In genomic region chr14:61090432-61091216, GRCh38 we compare ENCODE assay signal across 11 cellular contexts.
DNase-seq lines count a peak whose midpoint lies in the region; ATAC-seq and TF ChIP-seq lines count a peak whose summit lies in the region.
"Had no signal": no experiment of that assay in that cellular context is flagged by ENCODE, and none has a peak within 500 bp of the region (broad histone marks: within the 10 kb centered on the region; RNA-seq: fewer than 3 reads in every experiment).

No MANE protein-coding gene starts in this region.

- TF ChIP-seq CTCF in HEK293 (tag by site-specific recombination; IDR thresholded peaks at IDR 0.05) (no peak), PC-3 (conservative IDR thresholded peaks at IDR 0.05; ENCODE audit: low read depth, low read length) (no peak)

- H3K36me3 ChIP-seq in HEK293 (ENCODE audit: control insufficient read depth in 2 of 2, insufficient read depth in 1 of 2, low read length in 2 of 2) (no peaks in the 10 kb centered on the region), PC-3 (ENCODE audit: low read depth, low read length) (no peaks in the 10 kb centered on the region)

- H3F3A ChIP-seq in PC-3 (ENCODE audit: low read length, unreplicated experiment) = no peaks in the 10 kb centered on the region

- intact Hi-C loops in PC-3 (cut with micrococcal nuclease) = no loop called here

- H3K4me3 Mint-ChIP-seq in activated T-cell treated with anti-CD3 and anti-CD28 coated beads, Interleukin-2, amount 50 U/mL, for 72 hours = no peak overlapping the region
- no peak overlapping the region for H3K4me3 Mint-ChIP-seq in T-helper 17 cell
- H3K4me3 Mint-ChIP-seq in stimulated activated effector memory CD8-positive, alpha-beta T cell treated with anti-CD3 and anti-CD28 coated beads, Interleukin-12 subunit alpha, Interleukin-12 subunit beta, amount 100 ng/mL, for 72 hours = no peak overlapping the region
- H3K4me3 Mint-ChIP-seq: B cell had no signal

- peaks cover 0 to under 1% of the 10 kb centered on the region in 2 donors for H3K36me3 Mint-ChIP-seq in activated T-cell treated with anti-CD3 and anti-CD28 coated beads, Interleukin-2, amount 50 U/mL, for 72 hours (ENCODE audit: insufficient read depth in 2 of 2)
- no peaks in the 10 kb centered on the region for H3K36me3 Mint-ChIP-seq in T-helper 17 cell (ENCODE audit: low read depth)
- H3K36me3 Mint-ChIP-seq in stimulated activated effector memory CD8-positive, alpha-beta T cell treated with anti-CD3 and anti-CD28 coated beads, Interleukin-12 subunit alpha, Interleukin-12 subunit beta, amount 100 ng/mL, for 72 hours = no peaks in the 10 kb centered on the region

- H3K4me1 ChIP-seq in HEK293 (ENCODE audit: control insufficient read depth, insufficient read depth, low read length) (no peaks in the 10 kb centered on the region), PC-3 (ENCODE audit: insufficient read depth, low read length) (peaks cover 26% of the 10 kb centered on the region)

- CTCF ChIA-PET in HEK293 (lab: Yijun Ruan, JAX) = interaction anchor here (0.6 kb wide), 1 partner anchor 962 kb away, joined by 3 read pairs; no protein-coding TSS in a partner anchor
- CTCF ChIA-PET in PC-3 (lab: Charles Lee) = interaction anchor here (0.5 kb wide), 1 partner anchor 169 kb away, joined by 3 read pairs; no protein-coding TSS in a partner anchor

- no peak overlapping the region for H3K27ac Mint-ChIP-seq in activated T-cell treated with anti-CD3 and anti-CD28 coated beads, Interleukin-2, amount 50 U/mL, for 72 hours
- H3K27ac Mint-ChIP-seq in T-helper 17 cell = peak overlapping the region; percentile 30
- H3K27ac Mint-ChIP-seq in stimulated activated effector memory CD8-positive, alpha-beta T cell treated with anti-CD3 and anti-CD28 coated beads, Interleukin-12 subunit alpha, Interleukin-12 subunit beta, amount 100 ng/mL, for 72 hours = no peak overlapping the region
- H3K27ac Mint-ChIP-seq: B cell had no signal

- H3K4me3 ChIP-seq in HEK293 (ENCODE audit: low read depth, low read length) (no peak overlapping the region), PC-3 (ENCODE audit: low read length) (no peak overlapping the region)

- no peaks in the 10 kb centered on the region for H4K20me1 ChIP-seq in PC-3 (ENCODE audit: low read length)

- H3K9me3 ChIP-seq in HEK293 (ENCODE audit: control insufficient read depth, insufficient read depth, low read depth, low read length) = no peaks in the 10 kb centered on the region
- no peaks in the 10 kb centered on the region for H3K9me3 ChIP-seq in T-helper 17 cell (ENCODE audit: control insufficient read depth, low read length, poor library complexity, severe bottlenecking)
- H3K9me3 ChIP-seq in PC-3 (ENCODE audit: low read length) = no peaks in the 10 kb centered on the region

- peaks cover 7% of the 10 kb centered on the region for H3K4me1 Mint-ChIP-seq in activated T-cell treated with anti-CD3 and anti-CD28 coated beads, Interleukin-2, amount 50 U/mL, for 72 hours (ENCODE audit: low read depth)
- H3K4me1 Mint-ChIP-seq in T-helper 17 cell = peaks cover 2% of the 10 kb centered on the region
- no peaks in the 10 kb centered on the region for H3K4me1 Mint-ChIP-seq in stimulated activated effector memory CD8-positive, alpha-beta T cell treated with anti-CD3 and anti-CD28 coated beads, Interleukin-12 subunit alpha, Interleukin-12 subunit beta, amount 100 ng/mL, for 72 hours

- no peak overlapping the region for H2AFZ ChIP-seq in PC-3 (ENCODE audit: low read length)

- no peak overlapping the region for H3K4me2 ChIP-seq in PC-3 (ENCODE audit: low read length)

- H3K9me3 Mint-ChIP-seq in activated T-cell treated with anti-CD3 and anti-CD28 coated beads, Interleukin-2, amount 50 U/mL, for 72 hours = peaks cover 0 to 6% of the 10 kb centered on the region in 2 donors
- no peaks in the 10 kb centered on the region for H3K9me3 Mint-ChIP-seq in stimulated activated effector memory CD8-positive, alpha-beta T cell treated with anti-CD3 and anti-CD28 coated beads, Interleukin-12 subunit alpha, Interleukin-12 subunit beta, amount 100 ng/mL, for 72 hours

- H3K27me3 ChIP-seq in PC-3 (ENCODE audit: low read length) = no peaks in the 10 kb centered on the region

- DNase-seq in activated T-cell treated with anti-CD3 and anti-CD28 coated beads, Interleukin-2, amount 50 U/mL, for 72 hours = peak in 1 of 2 donors; percentile 8
- DNase-seq in activated T-cell treated with anti-CD3 and anti-CD28 coated beads for 4 hours (no peak), T-helper 17 cell (no peak), PC-3 (no peak), cerebellum (ENCODE audit: low spot score) (no peak), NCI-H1105 treated with DMSO at 0.1 percent for 48 hours (lab: John Stamatoyannopoulos, UW) (no peak)
- no peak for DNase-seq in stimulated activated effector memory CD8-positive, alpha-beta T cell treated with anti-CD3 and anti-CD28 coated beads, Interleukin-12 subunit alpha, Interleukin-12 subunit beta, amount 100 ng/mL, for 72 hours (ENCODE audit: low spot score in 2 of 2)
- DNase-seq: central memory CD4-positive, alpha-beta T cell; NCI-H446 treated with DMSO at 0.1 percent for 48 hours had no signal

- ATAC-seq in activated T-cell treated with anti-CD3 and anti-CD28 coated beads, Interleukin-2, amount 50 U/mL, for 72 hours (replicated peaks in 1 of 2) = peak; percentile 73 to 81
- ATAC-seq in T-helper 17 cell = no peak
- peak; percentile 47 for ATAC-seq in stimulated activated effector memory CD8-positive, alpha-beta T cell treated with anti-CD3 and anti-CD28 coated beads, Interleukin-12 subunit alpha, Interleukin-12 subunit beta, amount 100 ng/mL, for 72 hours
- no peak for ATAC-seq in PC-3

- H3K9me2 ChIP-seq in PC-3 (replicated peaks; ENCODE audit: low read length) = no peaks in the 10 kb centered on the region

- BruUV-seq in PC-3 (replicated peaks; lab: Mats Ljungman, UMichigan) = no TSS peak

- H3K27ac ChIP-seq in HEK293 (ENCODE audit: extremely low read depth, low read depth, low read length) (no peak overlapping the region), PC-3 (ENCODE audit: low read length) (no peak overlapping the region)

- POLR2A ChIA-PET in HEK293 (lab: Yijun Ruan, JAX) = no interaction called here
- POLR2A ChIA-PET in PC-3 (lab: Charles Lee; ENCODE audit: unreplicated experiment) = interaction anchor here (0.6 to 0.7 kb wide), 2 partner anchors 192 to 449 kb away, joined by 4 read pairs; no protein-coding TSS in a partner anchor

- no peaks in the 10 kb centered on the region for H3K79me2 ChIP-seq in PC-3 (ENCODE audit: low read length)

- H3K27me3 Mint-ChIP-seq in activated T-cell treated with anti-CD3 and anti-CD28 coated beads, Interleukin-2, amount 50 U/mL, for 72 hours (ENCODE audit: low read depth) = no peaks in the 10 kb centered on the region
- H3K27me3 Mint-ChIP-seq in T-helper 17 cell = no peaks in the 10 kb centered on the region
- H3K27me3 Mint-ChIP-seq: B cell had no signal

- H3K9ac ChIP-seq in PC-3 (ENCODE audit: low read length) = no peak overlapping the region

TF ChIP-seq in HEK293, 187 proteins besides CTCF, POLR2A, EP300 and RAD21:
- TF ChIP-seq TCF7L2 (IDR thresholded peaks at IDR 0.05; ENCODE audit: borderline replicate concordance, low read depth, low read length) (no peak), ZNF148 (tag by site-specific recombination; IDR thresholded peaks at IDR 0.05; ENCODE audit: borderline replicate concordance) (no peak), ZBTB48 (tag by site-specific recombination; IDR thresholded peaks at IDR 0.05) (no peak), ZNF16 (tag by site-specific recombination; IDR thresholded peaks at IDR 0.05; ENCODE audit: low read depth) (no peak), ZNF350 (tag by site-specific recombination; IDR thresholded peaks at IDR 0.05) (no peak), ZNF677 (tag by site-specific recombination; IDR thresholded peaks at IDR 0.05) (peak; percentile 74), ZNF2 (tag by site-specific recombination; IDR thresholded peaks at IDR 0.05) (no peak), ZNF214 (tag by site-specific recombination; IDR thresholded peaks at IDR 0.05; ENCODE audit: borderline replicate concordance) (no peak)
- TF ChIP-seq, protein P1, sequence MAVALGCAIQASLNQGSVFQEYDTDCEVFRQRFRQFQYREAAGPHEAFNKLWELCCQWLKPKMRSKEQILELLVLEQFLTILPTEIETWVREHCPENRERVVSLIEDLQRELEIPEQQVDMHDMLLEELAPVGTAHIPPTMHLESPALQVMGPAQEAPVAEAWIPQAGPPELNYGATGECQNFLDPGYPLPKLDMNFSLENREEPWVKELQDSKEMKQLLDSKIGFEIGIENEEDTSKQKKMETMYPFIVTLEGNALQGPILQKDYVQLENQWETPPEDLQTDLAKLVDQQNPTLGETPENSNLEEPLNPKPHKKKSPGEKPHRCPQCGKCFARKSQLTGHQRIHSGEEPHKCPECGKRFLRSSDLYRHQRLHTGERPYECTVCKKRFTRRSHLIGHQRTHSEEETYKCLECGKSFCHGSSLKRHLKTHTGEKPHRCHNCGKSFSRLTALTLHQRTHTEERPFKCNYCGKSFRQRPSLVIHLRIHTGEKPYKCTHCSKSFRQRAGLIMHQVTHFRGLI (tag by site-specific recombination; IDR thresholded peaks at IDR 0.05) = no peak

Comparison
In these comparisons a context has a peak if more than half of its experiments do, and no peak if none do; other contexts are left out.
1. ATAC-seq: peak in activated T-cell treated with anti-CD3 and anti-CD28 coated beads, Interleukin-2, amount 50 U/mL, for 72 hours (2 of 2) and stimulated activated effector memory CD8-positive, alpha-beta T cell treated with anti-CD3 and anti-CD28 coated beads, Interleukin-12 subunit alpha, Interleukin-12 subunit beta, amount 100 ng/mL, for 72 hours (single experiment); none in T-helper 17 cell (single experiment) and PC-3 (single experiment).